ENCODE assay signal across 21 cellular contexts in genomic region chr3:189737071-189737470, GRCh38.
DNase-seq lines count a peak whose midpoint lies in the region; ATAC-seq, FAIRE-seq and TF ChIP-seq lines count a peak whose summit lies in the region.
"Had no signal": no experiment of that assay in that cellular context is flagged by ENCODE, and none has a peak within 500 bp of the region (broad histone marks: within the 10 kb centered on the region; RNA-seq: fewer than 3 reads in every experiment).

No MANE protein-coding gene starts in this region.

- WGBS in GM12878 (ENCODE audit: insufficient coverage, insufficient replicate concordance, low lambda C conversion rate, missing lambda C conversion rate) = 2% methylated on average over 2 of the region's 2 CpGs

- CTCF ChIA-PET in GM12878 (lab: Yijun Ruan, JAX) = interaction anchor here (1.2 to 1.6 kb wide), 2 partner anchors 225 to 397 kb away, joined by 3 to 4 read pairs; no protein-coding TSS in a partner anchor

- intact Hi-C loops in GM12878 (cut with micrococcal nuclease; ENCODE audit: unreplicated experiment) = no loop called here

- H3K27ac ChIP-seq in OCI-LY3 (ENCODE audit: low read length) = 0 out of 2 replicates have a peak overlapping the region, but pooled peaks have one; percentile 4
- no peak overlapping the region for H3K27ac ChIP-seq in GM12878 (ENCODE audit: control insufficient read depth, insufficient read depth)
- H3K27ac ChIP-seq in brain microvascular endothelial cell = no peak overlapping the region
- H3K27ac ChIP-seq: 22Rv1, BLaER1, C4-2B had no signal

- no peaks in the 10 kb centered on the region for H3K4me1 Mint-ChIP-seq in endothelial cell (ENCODE audit: unreplicated experiment)
- H3K4me1 Mint-ChIP-seq: B cell had no signal

- TF ChIP-seq RAD21 in GM12878 (IDR thresholded peaks at IDR 0.05; ENCODE audit: insufficient read depth, low read depth, low read length) = no peak

- H4K20me1 ChIP-seq in OCI-LY3 (ENCODE audit: insufficient read depth, low read length) (peaks cover 25% of the 10 kb centered on the region; the same call in 1 of the 2 replicates), GM12878 (ENCODE audit: control insufficient read depth, insufficient read depth) (no peaks in the 10 kb centered on the region)
- H4K20me1 ChIP-seq: BLaER1 had no signal

- RAD21 ChIA-PET in GM12878 (lab: Charles Lee; ENCODE audit: unreplicated experiment) = no interaction called here

- H3K79me2 ChIP-seq in OCI-LY3 (ENCODE audit: low read length) (peaks cover 28% of the 10 kb centered on the region), GM12878 (ENCODE audit: control insufficient read depth, insufficient read depth, low read length) (no peaks in the 10 kb centered on the region)

- DNase-seq in GM12878 (ENCODE audit: low read depth, low spot score) = no peak
- DNase-seq in activated naive CD4-positive, alpha-beta T cell (lab: John Stamatoyannopoulos, UW) = no peak
- no peak for DNase-seq in brain microvascular endothelial cell
- no peak for DNase-seq in endothelial cell (ENCODE audit: low spot score)
- DNase-seq: Caco-2; CD4-positive, CD25-positive, alpha-beta regulatory T cell; CD8-positive, alpha-beta T cell; DMS153; DND-41; GOT3; HFFc6 had no signal

- H2AFZ ChIP-seq in OCI-LY3 (ENCODE audit: low read depth, low read length) (no peak overlapping the region), GM12878 (ENCODE audit: control insufficient read depth, low read depth, low read length) (no peak overlapping the region)

- H3K4me3 ChIP-seq in OCI-LY3 (ENCODE audit: low read length) = peak overlapping the region; percentile 36
- H3K4me3 ChIP-seq in GM12878 = no peak overlapping the region
- no peak overlapping the region for H3K4me3 ChIP-seq in brain microvascular endothelial cell (ENCODE audit: low read depth, low read length)
- H3K4me3 ChIP-seq: BLaER1, HAP-1 had no signal

- no peaks in the 10 kb centered on the region for H3K27me3 ChIP-seq in OCI-LY3 (ENCODE audit: low read depth, low read length)
- H3K27me3 ChIP-seq in GM12878 (replicated peaks in 1 of 2; ENCODE audit: control insufficient read depth in 2 of 2, insufficient read depth in 2 of 2, low read length in 1 of 2) = no peaks in the 10 kb centered on the region
- no peaks in the 10 kb centered on the region for H3K27me3 ChIP-seq in brain microvascular endothelial cell (replicated peaks)
- H3K27me3 ChIP-seq: BLaER1 had no signal

- H3K36me3 Mint-ChIP-seq in endothelial cell (ENCODE audit: low read depth, unreplicated experiment) = no peaks in the 10 kb centered on the region
- H3K36me3 Mint-ChIP-seq: CD4-positive, CD25-positive, alpha-beta regulatory T cell; CD8-positive, alpha-beta T cell had no signal

- TF ChIP-seq POLR2A in GM12878 (IDR thresholded peaks at IDR 0.05; ENCODE audit: low read depth, low read length) = no peak

- no peak overlapping the region for H3K4me3 Mint-ChIP-seq in endothelial cell (ENCODE audit: unreplicated experiment)
- H3K4me3 Mint-ChIP-seq: B cell; CD4-positive, CD25-positive, alpha-beta regulatory T cell; CD8-positive, alpha-beta T cell; HFFc6 had no signal

- H3K9me3 Mint-ChIP-seq in endothelial cell (ENCODE audit: unreplicated experiment) = no peaks in the 10 kb centered on the region
- H3K9me3 Mint-ChIP-seq: CD8-positive, alpha-beta T cell; HFFc6 had no signal

- H3K4me2 ChIP-seq in OCI-LY3 (ENCODE audit: low read length) = peak overlapping the region; percentile 73
- H3K4me2 ChIP-seq in GM12878 (ENCODE audit: control insufficient read depth, insufficient read depth) = no peak overlapping the region
- H3K4me2 ChIP-seq: BLaER1 had no signal

- peaks cover 46% of the 10 kb centered on the region for H3K4me1 ChIP-seq in OCI-LY3 (ENCODE audit: low read length)
- H3K4me1 ChIP-seq in GM12878 (ENCODE audit: control insufficient read depth, insufficient read depth, low read length) = no peaks in the 10 kb centered on the region
- H3K4me1 ChIP-seq: BLaER1, Caco-2, HAP-1 had no signal

- in situ Hi-C loops in GM12878 (cut with MboI) (no loop called here), brain microvascular endothelial cell (cut with HindIII; ENCODE audit: low pct_ligation_motif_present, low sequenced_read_pairs) (no loop called here)

- H3K36me3 ChIP-seq in OCI-LY3 (replicated peaks; ENCODE audit: low read depth, low read length) (peaks cover 60% of the 10 kb centered on the region), GM12878 (ENCODE audit: control insufficient read depth in 2 of 2, insufficient read depth in 2 of 2, low read length in 1 of 2) (no peaks in the 10 kb centered on the region), brain microvascular endothelial cell (replicated peaks) (no peaks in the 10 kb centered on the region)
- H3K36me3 ChIP-seq: BLaER1, HAP-1 had no signal

- H3K9me3 ChIP-seq in OCI-LY3 (ENCODE audit: insufficient read depth, low read length) (no peaks in the 10 kb centered on the region), GM12878 (replicated peaks; ENCODE audit: control insufficient read depth, insufficient read depth, low read length) (no peaks in the 10 kb centered on the region; the same call in 1 of the 3 replicates)
- H3K9me3 ChIP-seq: BLaER1, Caco-2, HAP-1 had no signal

- no peaks in the 10 kb centered on the region for H3K27me3 Mint-ChIP-seq in endothelial cell (ENCODE audit: unreplicated experiment)
- H3K27me3 Mint-ChIP-seq: B cell had no signal

- POLR2A ChIA-PET in GM12878 (lab: Charles Lee) = no interaction called here

- peak; percentile 64 for ATAC-seq in HG02852 (IDR thresholded peaks at IDR 0.05; ENCODE audit: unreplicated experiment)
- no peak for ATAC-seq in GM12878
- ATAC-seq: CD8-positive, alpha-beta T cell had no signal

- no peak overlapping the region for H3K9ac ChIP-seq in OCI-LY3 (ENCODE audit: low read length)
- no peak overlapping the region for H3K9ac ChIP-seq in GM12878 (ENCODE audit: control insufficient read depth, insufficient read depth, low read length)
- H3K9ac ChIP-seq: BLaER1 had no signal

- FAIRE-seq in GM12878 (lab: Jason Lieb, UNC) = no peak
- FAIRE-seq: A204.1, G401.6, GM18507 had no signal

- TF ChIP-seq CTCF in OCI-LY3 (IDR thresholded peaks at IDR 0.05; ENCODE audit: low read depth, low read length) (no peak), GM12878 (IDR thresholded peaks at IDR 0.05 in 2 of 3, conservative IDR thresholded peaks at IDR 0.05 in 1 of 3; ENCODE audit: control insufficient read depth in 2 of 3, extremely low read depth in 1 of 3, insufficient read depth in 1 of 3, low read depth in 3 of 3, low read length in 3 of 3) (no peak), brain microvascular endothelial cell (IDR thresholded peaks at IDR 0.05; ENCODE audit: low read depth, low read length, missing control alignments) (no peak), endothelial cell (IDR thresholded peaks at IDR 0.05; ENCODE audit: unreplicated experiment) (no peak)

- TF ChIP-seq EP300 in GM12878 (IDR thresholded peaks at IDR 0.05; ENCODE audit: borderline replicate concordance in 1 of 2, control insufficient read depth in 1 of 2, low read depth in 2 of 2, low read length in 2 of 2) = no peak

- no TSS peak for BruUV-seq in GM12878 (replicated peaks; lab: Mats Ljungman, UMichigan)

- no peak overlapping the region for H3K27ac Mint-ChIP-seq in endothelial cell (ENCODE audit: unreplicated experiment)
- H3K27ac Mint-ChIP-seq: B cell; CD4-positive, CD25-positive, alpha-beta regulatory T cell; CD8-positive, alpha-beta T cell; HFFc6 had no signal

- SMC1A ChIA-PET in GM12878 (lab: Charles Lee; ENCODE audit: uncharacterized antibody, unreplicated experiment) = interaction anchor here (0.8 kb wide), 1 partner anchor 17 kb away, joined by 3 read pairs; no protein-coding TSS in a partner anchor

TF ChIP-seq in GM12878, 131 proteins besides CTCF, POLR2A, EP300 and RAD21:
- TF ChIP-seq USF2 (IDR thresholded peaks at IDR 0.05; ENCODE audit: borderline replicate concordance, low read depth, low read length) (no peak), RUNX3 (IDR thresholded peaks at IDR 0.05; ENCODE audit: low read length) (peak; percentile 61), JUNB (IDR thresholded peaks at IDR 0.05) (peak; percentile 20; the same call in 1 of the 2 replicates)
